In the genomic region with DNA sequence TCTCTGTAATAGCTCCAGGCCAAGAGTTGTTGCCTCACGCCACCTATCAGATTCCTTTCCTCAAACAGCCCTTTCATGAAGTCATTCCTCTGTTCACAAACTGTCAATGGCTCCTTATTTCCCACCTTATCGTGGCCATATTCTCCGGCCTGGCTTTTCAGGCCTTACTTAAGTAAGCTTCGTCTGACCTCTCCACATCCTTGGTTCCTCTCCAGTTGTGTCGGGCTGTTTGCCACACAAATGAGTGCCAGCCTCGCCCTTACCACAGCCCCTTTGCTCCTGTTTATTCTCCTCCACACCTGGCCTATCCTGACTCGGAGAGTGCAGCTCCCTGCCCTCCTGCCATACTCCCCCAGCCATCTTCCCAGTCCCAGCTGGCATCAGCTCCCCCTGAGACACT, we compare ENCODE assay signal across 12 cellular contexts. TPM values are rescaled to one million over a fixed set of nuclear protein-coding genes. Genes with fewer than 3 reads are reported as not detected.
A peak's percentile ranks its signal among the peaks of the same experiment; 100 is the strongest.
DNase-seq lines count a peak whose midpoint lies in the region; ATAC-seq and TF ChIP-seq lines count a peak whose summit lies in the region.
"Had no signal": no experiment of that assay in that cellular context is flagged by ENCODE, and none has a peak within 500 bp of the region (broad histone marks: within the 10 kb centered on the region; RNA-seq: fewer than 3 reads in every experiment).

No MANE protein-coding gene starts in this region.

- no peak for TF ChIP-seq POLR2A in esophagus muscularis mucosa (IDR thresholded peaks at IDR 0.05; ENCODE audit: low read depth)

- no peaks in the 10 kb centered on the region for H3K9me3 Mint-ChIP-seq in activated naive CD8-positive, alpha-beta T cell treated with anti-CD3 and anti-CD28 coated beads, Interleukin-2, amount 10 ng/mL, durations not matched to agents 7 days and 5 days
- no peaks in the 10 kb centered on the region for H3K9me3 Mint-ChIP-seq in activated naive CD8-positive, alpha-beta T cell treated with anti-CD3 and anti-CD28 coated beads for 36 hours
- H3K9me3 Mint-ChIP-seq in natural killer cell: no peaks in the 10 kb centered on the region
- H3K9me3 Mint-ChIP-seq: activated naive CD4-positive, alpha-beta T cell treated with anti-CD3 and anti-CD28 coated beads for 36 hours had no signal

- H3K27me3 ChIP-seq in adipocyte (replicated peaks; ENCODE audit: control insufficient read depth, insufficient read depth, low read length) (no peaks in the 10 kb centered on the region), esophagus muscularis mucosa (no peaks in the 10 kb centered on the region)

- H3K4me3 ChIP-seq in adipocyte (ENCODE audit: low read length): no peak overlapping the region
- no peak overlapping the region for H3K4me3 ChIP-seq in esophagus muscularis mucosa

- H3K27ac ChIP-seq in esophagus muscularis mucosa (replicated peaks in 1 of 4): no peak overlapping the region
- H3K27ac ChIP-seq: parathyroid adenoma had no signal

- peaks cover 36% of the 10 kb centered on the region for H3K4me1 ChIP-seq in adipocyte (ENCODE audit: control insufficient read depth, insufficient read depth, low read length)
- peaks cover 36 to 70% (median 59%) of the 10 kb centered on the region in 4 donors for H3K4me1 ChIP-seq in esophagus muscularis mucosa

- WGBS in esophagus muscularis mucosa: 86% methylated on average over 7 of the region's 7 CpGs

- H3K4me3 Mint-ChIP-seq in activated naive CD8-positive, alpha-beta T cell treated with anti-CD3 and anti-CD28 coated beads, Interleukin-2, amount 10 ng/mL, durations not matched to agents 7 days and 5 days: peak overlapping the region; percentile 23
- H3K4me3 Mint-ChIP-seq in activated naive CD8-positive, alpha-beta T cell treated with anti-CD3 and anti-CD28 coated beads for 36 hours: no peak overlapping the region
- peak overlapping the region; percentile 59 for H3K4me3 Mint-ChIP-seq in natural killer cell
- H3K4me3 Mint-ChIP-seq: activated naive CD4-positive, alpha-beta T cell treated with anti-CD3 and anti-CD28 coated beads for 36 hours had no signal

- TF ChIP-seq CTCF in natural killer cell (IDR thresholded peaks at IDR 0.05) (no peak), esophagus muscularis mucosa (IDR thresholded peaks at IDR 0.05) (no peak)

- ATAC-seq in activated naive CD8-positive, alpha-beta T cell treated with anti-CD3 and anti-CD28 coated beads, Interleukin-2, amount 10 ng/mL, durations not matched to agents 7 days and 5 days (ENCODE audit: low read depth): no peak
- no peak for ATAC-seq in natural killer cell
- ATAC-seq: activated CD4-positive, CD25-positive, alpha-beta regulatory T cell treated with anti-CD3 and anti-CD28 coated beads, Interleukin-2, amount 50 U/mL, for 24 hours had no signal

- H3K4me1 Mint-ChIP-seq in activated naive CD8-positive, alpha-beta T cell treated with anti-CD3 and anti-CD28 coated beads, Interleukin-2, amount 10 ng/mL, durations not matched to agents 7 days and 5 days: peaks cover 16% of the 10 kb centered on the region
- peaks cover 23% of the 10 kb centered on the region for H3K4me1 Mint-ChIP-seq in activated naive CD8-positive, alpha-beta T cell treated with anti-CD3 and anti-CD28 coated beads for 36 hours
- peaks cover 30 to 37% of the 10 kb centered on the region in 2 donors for H3K4me1 Mint-ChIP-seq in natural killer cell

- DNase-seq in activated naive CD8-positive, alpha-beta T cell treated with anti-CD3 and anti-CD28 coated beads, Interleukin-2, amount 10 ng/mL, durations not matched to agents 7 days and 5 days: peak; percentile 17
- DNase-seq in activated naive CD8-positive, alpha-beta T cell treated with anti-CD3 and anti-CD28 coated beads for 36 hours: no peak
- DNase-seq in adipocyte (ENCODE audit: low read depth): no peak
- DNase-seq in natural killer cell: peak; percentile 1
- peak; percentile 38 for DNase-seq in ureter (ENCODE audit: low spot score)
- no peak for DNase-seq in effector CD4-positive, alpha-beta T cell
- no peak for DNase-seq in mucosa of gallbladder (ENCODE audit: low spot score)
- DNase-seq in esophagus muscularis mucosa (ENCODE audit: extremely low spot score): no peak
- DNase-seq: activated naive CD4-positive, alpha-beta T cell treated with anti-CD3 and anti-CD28 coated beads for 36 hours; NCI-H1092 had no signal

- no peak overlapping the region for H3K27ac Mint-ChIP-seq in activated naive CD8-positive, alpha-beta T cell treated with anti-CD3 and anti-CD28 coated beads, Interleukin-2, amount 10 ng/mL, durations not matched to agents 7 days and 5 days
- H3K27ac Mint-ChIP-seq in activated naive CD8-positive, alpha-beta T cell treated with anti-CD3 and anti-CD28 coated beads for 36 hours: no peak overlapping the region
- peak overlapping the region in 1 of 2 donors; percentile 30 for H3K27ac Mint-ChIP-seq in natural killer cell
- H3K27ac Mint-ChIP-seq: activated naive CD4-positive, alpha-beta T cell treated with anti-CD3 and anti-CD28 coated beads for 36 hours had no signal

- intact Hi-C loops in natural killer cell (cut with micrococcal nuclease): no loop called here
- intact Hi-C loops in esophagus muscularis mucosa (cut with DNase I): no loop called here

- H3K27me3 Mint-ChIP-seq in activated naive CD8-positive, alpha-beta T cell treated with anti-CD3 and anti-CD28 coated beads, Interleukin-2, amount 10 ng/mL, durations not matched to agents 7 days and 5 days: no peaks in the 10 kb centered on the region
- no peaks in the 10 kb centered on the region for H3K27me3 Mint-ChIP-seq in activated naive CD8-positive, alpha-beta T cell treated with anti-CD3 and anti-CD28 coated beads for 36 hours
- no peaks in the 10 kb centered on the region for H3K27me3 Mint-ChIP-seq in natural killer cell (ENCODE audit: low read depth in 2 of 2)

- H3K9me3 ChIP-seq in adipocyte (ENCODE audit: control insufficient read depth, low read length): no peaks in the 10 kb centered on the region
- H3K9me3 ChIP-seq in esophagus muscularis mucosa: no peaks in the 10 kb centered on the region

- peaks cover 9% of the 10 kb centered on the region for H3K36me3 Mint-ChIP-seq in activated naive CD8-positive, alpha-beta T cell treated with anti-CD3 and anti-CD28 coated beads, Interleukin-2, amount 10 ng/mL, durations not matched to agents 7 days and 5 days
- H3K36me3 Mint-ChIP-seq in activated naive CD8-positive, alpha-beta T cell treated with anti-CD3 and anti-CD28 coated beads for 36 hours: peaks cover 13% of the 10 kb centered on the region
- no peaks in the 10 kb centered on the region for H3K36me3 Mint-ChIP-seq in natural killer cell

- no peak for TF ChIP-seq EP300 in esophagus muscularis mucosa (IDR thresholded peaks at IDR 0.05)

- peaks cover 50% of the 10 kb centered on the region for H3K36me3 ChIP-seq in adipocyte (ENCODE audit: control insufficient read depth, insufficient read depth, low read length, severe bottlenecking)
- H3K36me3 ChIP-seq in esophagus muscularis mucosa: peaks cover 16 to 39% (median 21%) of the 10 kb centered on the region in 4 donors

- H3K9ac ChIP-seq in adipocyte (ENCODE audit: low read length): peak overlapping the region; percentile 14
- H3K9ac ChIP-seq: parathyroid adenoma had no signal

- POLR2A ChIA-PET in activated naive CD8-positive, alpha-beta T cell treated with anti-CD3 and anti-CD28 coated beads, Interleukin-2, amount 10 ng/mL, durations not matched to agents 7 days and 5 days (lab: Charles Lee): interaction anchor here (0.6 to 5.8 kb wide), 4 partner anchors 11 to 22 kb away, joined by 4 to 45 read pairs (median 20); a partner anchor contains a TSS

RNA-seq across cellular contexts. Expression of a gene that starts 2.0 kb away (rescaled TPM):
- 100 to 1,000 TPM; 154 to 155 TPM for total RNA-seq in activated naive CD8-positive, alpha-beta T cell treated with anti-CD3 and anti-CD28 coated beads, Interleukin-2, amount 10 ng/mL, durations not matched to agents 7 days and 5 days
- total RNA-seq in activated naive CD8-positive, alpha-beta T cell treated with anti-CD3 and anti-CD28 coated beads for 36 hours: 10 to 100 TPM; 31.2 to 35.3 TPM
- 100 to 1,000 TPM; 122 to 148 (median 148) TPM for total RNA-seq in natural killer cell
- 44.6 TPM for total RNA-seq in ureter
- total RNA-seq in mucosa of gallbladder: 109 TPM
- total RNA-seq in esophagus muscularis mucosa: 10 to 100 TPM; 40.9 to 72.6 (median 55.7) TPM

RNA-seq across cellular contexts. Expression of a gene that starts 3.7 kb away (rescaled TPM):
- total RNA-seq in activated naive CD8-positive, alpha-beta T cell treated with anti-CD3 and anti-CD28 coated beads, Interleukin-2, amount 10 ng/mL, durations not matched to agents 7 days and 5 days: 10 to 100 TPM; 20.0 to 20.4 TPM
- 1 to 10 TPM; 8.6 to 8.8 TPM for total RNA-seq in activated naive CD8-positive, alpha-beta T cell treated with anti-CD3 and anti-CD28 coated beads for 36 hours
- 10 to 100 TPM; 31.7 to 33.8 (median 33.1) TPM for total RNA-seq in natural killer cell
- 7.8 TPM for total RNA-seq in ureter
- total RNA-seq in mucosa of gallbladder: 23.7 TPM
- total RNA-seq in esophagus muscularis mucosa: 10 to 100 TPM in 3 of 4 donors, 1 to 10 TPM in 1; 6.8 to 18.3 (median 11.9) TPM

RNA-seq across cellular contexts. Expression of a gene that starts 18.9 kb away (rescaled TPM):
- 10 to 100 TPM; 73.3 to 73.4 TPM for total RNA-seq in activated naive CD8-positive, alpha-beta T cell treated with anti-CD3 and anti-CD28 coated beads, Interleukin-2, amount 10 ng/mL, durations not matched to agents 7 days and 5 days
- total RNA-seq in activated naive CD8-positive, alpha-beta T cell treated with anti-CD3 and anti-CD28 coated beads for 36 hours: 10 to 100 TPM; 63.5 to 63.7 TPM
- total RNA-seq in natural killer cell (10 to 100 TPM; 39.4 to 61.4 (median 54.6) TPM), ureter (37.1 TPM), mucosa of gallbladder (56.1 TPM), esophagus muscularis mucosa (10 to 100 TPM; 28.7 to 50.4 (median 39.9) TPM)

RNA-seq across cellular contexts. Expression of a gene that starts 22.4 kb away (rescaled TPM):
- total RNA-seq in activated naive CD8-positive, alpha-beta T cell treated with anti-CD3 and anti-CD28 coated beads, Interleukin-2, amount 10 ng/mL, durations not matched to agents 7 days and 5 days: 1 to 10 TPM; 6.0 to 7.9 TPM
- total RNA-seq in activated naive CD8-positive, alpha-beta T cell treated with anti-CD3 and anti-CD28 coated beads for 36 hours: 10 to 100 TPM; 17.9 to 20.8 TPM
- total RNA-seq in natural killer cell: 1 to 10 TPM; 2.3 to 6.6 (median 4.0) TPM
- 7.7 TPM for total RNA-seq in ureter
- total RNA-seq in mucosa of gallbladder: 13.4 TPM
- total RNA-seq in esophagus muscularis mucosa: 10 to 100 TPM in 3 of 4 donors, 1 to 10 TPM in 1; 8.0 to 16.1 (median 13.4) TPM

RNA-seq across cellular contexts. Expression of a gene that starts 52.2 kb away (rescaled TPM):
- 1 to 10 TPM; 8.2 to 9.0 TPM for total RNA-seq in activated naive CD8-positive, alpha-beta T cell treated with anti-CD3 and anti-CD28 coated beads, Interleukin-2, amount 10 ng/mL, durations not matched to agents 7 days and 5 days
- total RNA-seq in activated naive CD8-positive, alpha-beta T cell treated with anti-CD3 and anti-CD28 coated beads for 36 hours: 1 to 10 TPM; 8.9 to 9.4 TPM
- total RNA-seq in natural killer cell (10 to 100 TPM in 1 of 3 donors, 1 to 10 TPM in 2; 2.4 to 18.7 (median 3.9) TPM), ureter (23.3 TPM), mucosa of gallbladder (12.9 TPM), esophagus muscularis mucosa (10 to 100 TPM; 43.7 to 67.7 (median 46.9) TPM)

Comparison
In these comparisons a context has a peak if more than half of its experiments do, and no peak if none do; other contexts are left out.
1. DNase-seq: peak in activated naive CD8-positive, alpha-beta T cell treated with anti-CD3 and anti-CD28 coated beads, Interleukin-2, amount 10 ng/mL, durations not matched to agents 7 days and 5 days (single experiment), natural killer cell (single experiment) and ureter (single experiment); none in activated naive CD8-positive, alpha-beta T cell treated with anti-CD3 and anti-CD28 coated beads for 36 hours (single experiment), adipocyte (single experiment), effector CD4-positive, alpha-beta T cell (single experiment), mucosa of gallbladder (single experiment) and esophagus muscularis mucosa (single experiment).